In genomic region chr11:32307921-32308320, GRCh38 we compare ENCODE assay signal across 20 cellular contexts.
DNase-seq lines count a peak whose midpoint lies in the region; ATAC-seq and TF ChIP-seq lines count a peak whose summit lies in the region.
"Had no signal": no experiment of that assay in that cellular context is flagged by ENCODE, and none has a peak within 500 bp of the region (broad histone marks: within the 10 kb centered on the region; RNA-seq: fewer than 3 reads in every experiment).

No MANE protein-coding gene starts in this region.

- H3K27ac ChIP-seq in thyroid gland: no peak overlapping the region
- H3K27ac ChIP-seq: 22Rv1, BLaER1, C4-2B, GM23248 had no signal

- 74 to 82% methylated on average over 6 of the region's 6 CpGs for WGBS in thyroid gland, 2 donors

- H3K27me3 Mint-ChIP-seq in nephron progenitor cell (ENCODE audit: low read depth, poor library complexity): no peaks in the 10 kb centered on the region
- H3K27me3 Mint-ChIP-seq in stimulated activated naive CD8-positive, alpha-beta T cell treated with anti-CD3 and anti-CD28 coated beads, Interleukin-15, amount 100 ng/mL, for 72 hours: peaks cover 6% of the 10 kb centered on the region

- no peaks in the 10 kb centered on the region for H3K9me3 Mint-ChIP-seq in nephron progenitor cell
- no peaks in the 10 kb centered on the region for H3K9me3 Mint-ChIP-seq in stimulated activated naive CD8-positive, alpha-beta T cell treated with anti-CD3 and anti-CD28 coated beads, Interleukin-15, amount 100 ng/mL, for 72 hours
- H3K9me3 Mint-ChIP-seq: CD4-positive, CD25-positive, alpha-beta regulatory T cell; CD8-positive, alpha-beta T cell had no signal

- H3K4me1 ChIP-seq in thyroid gland: peaks cover 26 to 44% of the 10 kb centered on the region in 2 donors
- H3K4me1 ChIP-seq: Caco-2 had no signal

- H3K27me3 ChIP-seq in thyroid gland: no peaks in the 10 kb centered on the region
- H3K27me3 ChIP-seq: BLaER1 had no signal

- intact Hi-C loops in thyroid gland (cut with DNase I) (no loop called here), left colon (cut with DNase I, micrococcal nuclease) (no loop called here)

- ATAC-seq in left colon (no peak), GM18517 (IDR thresholded peaks at IDR 0.05; ENCODE audit: unreplicated experiment) (no peak)
- no peak for ATAC-seq in stimulated activated naive CD8-positive, alpha-beta T cell treated with anti-CD3 and anti-CD28 coated beads, Interleukin-15, amount 100 ng/mL, for 72 hours
- ATAC-seq: CD8-positive, alpha-beta T cell had no signal

- H3K4me3 ChIP-seq in thyroid gland (replicated peaks in 1 of 3): no peak overlapping the region
- H3K4me3 ChIP-seq: BLaER1, GM23248 had no signal

- H3K4me1 Mint-ChIP-seq in nephron progenitor cell: peaks cover 90% of the 10 kb centered on the region
- H3K4me1 Mint-ChIP-seq in stimulated activated naive CD8-positive, alpha-beta T cell treated with anti-CD3 and anti-CD28 coated beads, Interleukin-15, amount 100 ng/mL, for 72 hours: no peaks in the 10 kb centered on the region
- H3K4me1 Mint-ChIP-seq: B cell; CD4-positive, CD25-positive, alpha-beta regulatory T cell had no signal

- TF ChIP-seq CTCF in nephron progenitor cell (IDR thresholded peaks at IDR 0.05): no peak
- no peak for TF ChIP-seq CTCF in thyroid gland (IDR thresholded peaks at IDR 0.05)

- H3K36me3 Mint-ChIP-seq in nephron progenitor cell (ENCODE audit: low read depth): peaks cover 7% of the 10 kb centered on the region
- H3K36me3 Mint-ChIP-seq: CD4-positive, CD25-positive, alpha-beta regulatory T cell; CD8-positive, alpha-beta T cell had no signal

- no peaks in the 10 kb centered on the region for H3K36me3 ChIP-seq in thyroid gland
- H3K36me3 ChIP-seq: BLaER1 had no signal

- H3K9me3 ChIP-seq in thyroid gland: no peaks in the 10 kb centered on the region
- H3K9me3 ChIP-seq: BLaER1, Caco-2 had no signal

- H3K4me3 Mint-ChIP-seq in nephron progenitor cell: peak overlapping the region; percentile 1
- no peak overlapping the region for H3K4me3 Mint-ChIP-seq in stimulated activated naive CD8-positive, alpha-beta T cell treated with anti-CD3 and anti-CD28 coated beads, Interleukin-15, amount 100 ng/mL, for 72 hours
- H3K4me3 Mint-ChIP-seq: B cell; CD4-positive, CD25-positive, alpha-beta regulatory T cell; CD8-positive, alpha-beta T cell had no signal

- DNase-seq in DMS 273 (lab: John Stamatoyannopoulos, UW; ENCODE audit: unreplicated experiment): peak; percentile 65
- DNase-seq in DMS 273 treated with DMSO at 0.1 percent for 48 hours (lab: John Stamatoyannopoulos, UW): no peak
- peak; percentile 74 for DNase-seq in kidney tubule cell (ENCODE audit: low spot score)
- no peak for DNase-seq in nephron progenitor cell
- DNase-seq in thyroid gland: peak; percentile 16 to 45
- no peak for DNase-seq in left colon
- DNase-seq in stimulated activated naive CD8-positive, alpha-beta T cell treated with anti-CD3 and anti-CD28 coated beads, Interleukin-15, amount 100 ng/mL, for 72 hours: no peak
- DNase-seq: Caco-2; CD4-positive, CD25-positive, alpha-beta regulatory T cell; CD8-positive, alpha-beta T cell; DMS153; DND-41; GM23248; H7; HCEC 1CT had no signal

- TF ChIP-seq POLR2A in thyroid gland (IDR thresholded peaks at IDR 0.05): no peak

- H3K27ac Mint-ChIP-seq in nephron progenitor cell: peak overlapping the region; percentile 62
- no peak overlapping the region for H3K27ac Mint-ChIP-seq in stimulated activated naive CD8-positive, alpha-beta T cell treated with anti-CD3 and anti-CD28 coated beads, Interleukin-15, amount 100 ng/mL, for 72 hours
- H3K27ac Mint-ChIP-seq: B cell; CD4-positive, CD25-positive, alpha-beta regulatory T cell; CD8-positive, alpha-beta T cell had no signal

Comparison
In these comparisons a context has a peak if more than half of its experiments do, and no peak if none do; other contexts are left out.
1. DNase-seq: peak in DMS 273 (single experiment), kidney tubule cell (single experiment) and thyroid gland (2 of 2); none in DMS 273 treated with DMSO at 0.1 percent for 48 hours (single experiment), nephron progenitor cell (single experiment), left colon (0 of 2) and stimulated activated naive CD8-positive, alpha-beta T cell treated with anti-CD3 and anti-CD28 coated beads, Interleukin-15, amount 100 ng/mL, for 72 hours (0 of 2).